In genomic region chr10:101818119-101818957, GRCh38 we compare ENCODE assay signal across 8 cellular contexts. TPM values are rescaled to one million over a fixed set of nuclear protein-coding genes. Genes with fewer than 3 reads are reported as not detected.
DNase-seq lines count a peak whose midpoint lies in the region; ATAC-seq, FAIRE-seq and TF ChIP-seq lines count a peak whose summit lies in the region.

TSS of gene OGA (minus strand) at chr10:101818444. CDS start at chr10:101818022, 422 bp downstream.

- peak; percentile 82 for FAIRE-seq in bronchial epithelial cell (lab: Jason Lieb, UNC)

- POLR2A ChIA-PET in AG04449 (lab: Yijun Ruan, JAX) = interaction anchor here (0.8 to 1.3 kb wide), 7 partner anchors 9 to 245 kb away, joined by 3 to 7 read pairs (median 3); partner anchors contain the start of gene NPM3

- TF ChIP-seq CTCF in AG04449 (IDR thresholded peaks at IDR 0.05; ENCODE audit: insufficient read depth, low read length, missing control alignments) (no peak), WI38 (IDR thresholded peaks at IDR 0.05; ENCODE audit: low read depth, low read length) (no peak), bronchial epithelial cell (IDR thresholded peaks at IDR 0.05; ENCODE audit: insufficient read depth, low read length, severe bottlenecking) (no peak)

- CTCF ChIA-PET in AG04449 (lab: Yijun Ruan, JAX) = interaction anchor here (0.7 to 2.4 kb wide), 10 partner anchors 10 to 192 kb away, joined by 3 to 12 read pairs (median 4); no protein-coding TSS in a partner anchor

- H3K27ac ChIP-seq in iPS-20b (ENCODE audit: low read length) (peak within 1 kb of the TSS; percentile 98), skin epidermis (peak within 1 kb of the TSS; percentile 53 to 99 (median 95))

- H3K27me3 ChIP-seq in bronchial epithelial cell (ENCODE audit: control insufficient read depth, insufficient read depth, low read length) (no peaks in the 10 kb centered on the region), iPS-20b (ENCODE audit: insufficient read depth, low read length) (no peaks in the 10 kb centered on the region)

- H3K4me3 ChIP-seq in AG04449 (ENCODE audit: low read depth, low read length) (peak within 1 kb of the TSS; percentile 99), WI38 (ENCODE audit: low read depth, low read length) (peak within 1 kb of the TSS; percentile 99), bronchial epithelial cell (ENCODE audit: low read depth, low read length) (peak within 1 kb of the TSS; percentile 95), iPS-20b (ENCODE audit: low read length) (peak within 1 kb of the TSS; percentile 97), skin epidermis (peak within 1 kb of the TSS; percentile 83 to 100 (median 97))

- H3K4me1 ChIP-seq in iPS-20b (ENCODE audit: insufficient read depth, low read length) = 0 out of 2 replicates have a peak, but pooled peaks cover 5% of the 10 kb centered on the region

- H3K9me3 ChIP-seq in iPS-20b (ENCODE audit: insufficient read depth, low read depth, low read length) = no peaks in the 10 kb centered on the region

- H3K9ac ChIP-seq in iPS-20b (ENCODE audit: low read depth, low read length) = peak within 1 kb of the TSS; percentile 98

- DNase-seq in AG04449 (ENCODE audit: low read depth, low spot score) (peak; percentile 100), NCI-H2227 treated with DMSO at 0.1 percent for 48 hours (lab: John Stamatoyannopoulos, UW) (peak; percentile 97), bronchial epithelial cell (ENCODE audit: low read depth) (peak; percentile 99)

- peak; percentile 90 for ATAC-seq in GM18907 (IDR thresholded peaks at IDR 0.05; ENCODE audit: unreplicated experiment)
- ATAC-seq in HG03159 (IDR thresholded peaks at IDR 0.05; ENCODE audit: unreplicated experiment) = peak; percentile 77

- H3K36me3 ChIP-seq in bronchial epithelial cell (ENCODE audit: control insufficient read depth, insufficient read depth, low read length) (peaks cover 2% of the 10 kb centered on the region), iPS-20b (ENCODE audit: insufficient read depth, low read depth, low read length) (peaks cover 2% of the 10 kb centered on the region)

RNA-seq across cellular contexts. Expression of gene OGA, which starts in this region (rescaled TPM):
- 96.4 and 176 TPM in 2 replicates for total RNA-seq in bronchial epithelial cell

Comparison
In these comparisons a context has a peak if more than half of its experiments do, and no peak if none do; other contexts are left out.
1. Peak in every context shown above with its lines: DNase-seq, ATAC-seq, H3K4me3 ChIP-seq and H3K27ac ChIP-seq.